In genomic region chr13:50598338-50598737, GRCh38 we compare ENCODE assay signal across 17 cellular contexts.
DNase-seq lines count a peak whose midpoint lies in the region; ATAC-seq and TF ChIP-seq lines count a peak whose summit lies in the region.
"Had no signal": no experiment of that assay in that cellular context is flagged by ENCODE, and none has a peak within 500 bp of the region (broad histone marks: within the 10 kb centered on the region; RNA-seq: fewer than 3 reads in every experiment).

No MANE protein-coding gene starts in this region.

- H3K27ac Mint-ChIP-seq in Calu3 (ENCODE audit: unreplicated experiment) (peak overlapping the region; percentile 12), nephron progenitor cell (no peak overlapping the region)

- H3K4me1 Mint-ChIP-seq in Calu3 (ENCODE audit: low read depth, unreplicated experiment) (no peaks in the 10 kb centered on the region), nephron progenitor cell (peaks cover 68% of the 10 kb centered on the region)

- no peaks in the 10 kb centered on the region for H3K9me3 Mint-ChIP-seq in Calu3 (ENCODE audit: low read depth, unreplicated experiment)
- H3K9me3 Mint-ChIP-seq in nephron progenitor cell, result no peaks in the 10 kb centered on the region

- DNase-seq in Calu3 (no peak), glomerular visceral epithelial cell (ENCODE audit: extremely low spot score) (peak; percentile 53), mucosa of descending colon (no peak), AML-193 (lab: John Stamatoyannopoulos, UW) (no peak), nephron progenitor cell (no peak), middle frontal gyrus (ENCODE audit: extremely low spot score, low spot score) (no peak)
- DNase-seq: anterior cingulate cortex; effector CD8-positive, alpha-beta T cell; EL; Kasumi-1; posterior cingulate gyrus; stimulated activated CD4-positive, alpha-beta T cell treated with anti-CD3 and anti-CD28 coated beads, Interleukin-2, amount 100 ng/mL, for 24 hours; stimulated activated naive CD4-positive, alpha-beta T cell treated with Interleukin-2 at 50 U/mL for 16 hours had no signal

- intact Hi-C loops in Calu3 (cut with micrococcal nuclease; ENCODE audit: unreplicated experiment), result no loop called here
- intact Hi-C loops in mucosa of descending colon (cut with DNase I, micrococcal nuclease), result no loop called here

- CTCF ChIA-PET in Calu3 (lab: Charles Lee), result no interaction called here

- no TSS peak for BruUV-seq in Calu3 (replicated peaks; lab: Mats Ljungman, UMichigan)

- ATAC-seq in GM19397 (IDR thresholded peaks at IDR 0.05; ENCODE audit: unreplicated experiment) (peak; percentile 34), HG03460 (IDR thresholded peaks at IDR 0.05; ENCODE audit: unreplicated experiment) (peak; percentile 30), mucosa of descending colon (no peak)

- H3K27me3 Mint-ChIP-seq in Calu3 (ENCODE audit: unreplicated experiment) (peaks cover 13% of the 10 kb centered on the region), nephron progenitor cell (ENCODE audit: low read depth, poor library complexity) (no peaks in the 10 kb centered on the region)

- no peak overlapping the region for H3K4me3 ChIP-seq in mucosa of descending colon
- H3K4me3 ChIP-seq: lung, Peyer's patch had no signal

- H3K36me3 Mint-ChIP-seq in Calu3 (ENCODE audit: insufficient read depth, unreplicated experiment) (no peaks in the 10 kb centered on the region), nephron progenitor cell (ENCODE audit: low read depth) (no peaks in the 10 kb centered on the region)

- no peaks in the 10 kb centered on the region for H3K4me1 ChIP-seq in mucosa of descending colon (ENCODE audit: low read depth)

- H3K9me3 ChIP-seq in mucosa of descending colon, result no peaks in the 10 kb centered on the region
- H3K9me3 ChIP-seq: Peyer's patch had no signal

- no peak overlapping the region for H3K4me3 Mint-ChIP-seq in Calu3 (ENCODE audit: low read depth, unreplicated experiment)
- no peak overlapping the region for H3K4me3 Mint-ChIP-seq in nephron progenitor cell

- no peak for TF ChIP-seq CTCF in Calu3 (IDR thresholded peaks at IDR 0.05; ENCODE audit: unreplicated experiment)
- TF ChIP-seq CTCF in mucosa of descending colon (IDR thresholded peaks at IDR 0.05), result no peak
- TF ChIP-seq CTCF in nephron progenitor cell (IDR thresholded peaks at IDR 0.05), result no peak

- H3K36me3 ChIP-seq in mucosa of descending colon (ENCODE audit: low read depth), result no peaks in the 10 kb centered on the region
- H3K36me3 ChIP-seq: Peyer's patch had no signal
